Comparison of ENCODE assay signal across 32 cellular contexts in the genomic region with DNA sequence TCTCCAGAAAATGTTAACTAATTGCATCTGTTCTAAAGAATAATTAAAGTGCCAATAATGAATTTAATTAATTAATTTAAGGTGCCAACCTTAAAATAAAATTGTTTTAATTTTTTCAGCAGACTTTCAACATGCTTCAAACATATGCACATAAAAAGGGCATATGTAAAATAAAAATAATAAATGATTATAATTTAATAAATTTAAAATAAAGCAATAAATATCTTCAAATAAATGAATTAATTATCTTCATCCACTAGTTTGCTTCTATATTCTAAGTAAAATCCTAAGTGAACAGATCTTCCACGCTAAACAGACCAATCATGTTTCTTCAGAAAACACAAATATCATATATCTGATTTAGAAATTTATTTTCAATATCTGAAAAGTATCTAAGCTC.
"Had no signal": no experiment of that assay in that cellular context is flagged by ENCODE, and none has a peak within 500 bp of the region (broad histone marks: within the 10 kb centered on the region; RNA-seq: fewer than 3 reads in every experiment).

No MANE protein-coding gene starts in this region.

- H3K36me3 ChIP-seq: adrenal gland, colonic mucosa, esophagus muscularis mucosa, gastrocnemius medialis, heart left ventricle had no signal

- H3K4me3 Mint-ChIP-seq: activated naive CD4-positive, alpha-beta T cell treated with anti-CD3 and anti-CD28 coated beads for 36 hours; activated naive CD4-positive, alpha-beta T cell treated with anti-CD3 and anti-CD28 coated beads, Interleukin-2, amount 50 U/mL, for 24 hours; activated naive CD8-positive, alpha-beta T cell treated with anti-CD3 and anti-CD28 coated beads for 36 hours; activated T-helper 1 cell treated with anti-CD3 and anti-CD28 coated beads, Interleukin-12 subunit alpha, Interleukin-12 subunit beta, Interleukin-2, Interleukin-4 antibody, amounts not matched to agents 30 ng/mL and 10 ng/mL and 1 ng/mL, durations not matched to agents 14 hours and 24 hours and 36 hours; endodermal cell; T-helper 17 cell; T-helper 2 cell treated with Interferon-gamma antibody and Interleukin-4, amounts not matched to agents 5 μg/mL and 100 μg/mL, for 36 hours had no signal

- H3K9me3 Mint-ChIP-seq: activated naive CD4-positive, alpha-beta T cell treated with anti-CD3 and anti-CD28 coated beads for 36 hours; activated T-helper 1 cell treated with anti-CD3 and anti-CD28 coated beads, Interleukin-12 subunit alpha, Interleukin-12 subunit beta, Interleukin-2, Interleukin-4 antibody, amounts not matched to agents 30 ng/mL and 10 ng/mL and 1 ng/mL, durations not matched to agents 14 hours and 24 hours and 36 hours; activated T-helper 2 cell treated with anti-CD3 and anti-CD28 coated beads, Interferon-gamma antibody, Interleukin-2, Interleukin-4, amounts not matched to agents 10 μg/mL and 5 μg/mL and 100 μg/mL, durations not matched to agents 14 hours and 24 hours and 36 hours; endodermal cell; T-helper 2 cell treated with Interferon-gamma antibody and Interleukin-4, amounts not matched to agents 5 μg/mL and 100 μg/mL, for 36 hours had no signal

- H3K9me3 ChIP-seq: adrenal gland, body of pancreas, colonic mucosa, esophagus muscularis mucosa, gastrocnemius medialis, heart left ventricle had no signal

- ATAC-seq: activated CD8-positive, alpha-beta T cell treated with anti-CD3 and anti-CD28 coated beads for 36 hours; activated naive CD8-positive, alpha-beta T cell treated with anti-CD3 and anti-CD28 coated beads, Interleukin-2, amount 50 U/mL, for 24 hours; body of pancreas; foreskin keratinocyte; gastrocnemius medialis; heart left ventricle; T-helper 17 cell had no signal

- H3K27ac ChIP-seq: adrenal gland, body of pancreas, colonic mucosa, esophagus muscularis mucosa, foreskin keratinocyte had no signal

- H3K27ac Mint-ChIP-seq: activated naive CD4-positive, alpha-beta T cell treated with anti-CD3 and anti-CD28 coated beads for 36 hours; activated T-helper 1 cell treated with anti-CD3 and anti-CD28 coated beads, Interleukin-12 subunit alpha, Interleukin-12 subunit beta, Interleukin-2, Interleukin-4 antibody, amounts not matched to agents 30 ng/mL and 10 ng/mL and 1 ng/mL, durations not matched to agents 14 hours and 24 hours and 36 hours; activated T-helper 2 cell treated with anti-CD3 and anti-CD28 coated beads, Interferon-gamma antibody, Interleukin-2, Interleukin-4, amounts not matched to agents 10 μg/mL and 5 μg/mL and 100 μg/mL, durations not matched to agents 14 hours and 24 hours and 36 hours; endodermal cell; T-helper 2 cell treated with Interferon-gamma antibody and Interleukin-4, amounts not matched to agents 5 μg/mL and 100 μg/mL, for 36 hours had no signal

- H3K4me3 ChIP-seq: adrenal gland, body of pancreas, colonic mucosa, esophagus muscularis mucosa, gastrocnemius medialis, heart left ventricle had no signal

- H3K27me3 ChIP-seq: adrenal gland, body of pancreas, colonic mucosa, esophagus muscularis mucosa, foreskin keratinocyte, gastrocnemius medialis, heart left ventricle had no signal

- DNase-seq: activated CD4-positive, alpha-beta T cell treated with anti-CD3 and anti-CD28 coated beads for 48 hours; activated CD4-positive, alpha-beta T cell treated with anti-CD3 and anti-CD28 coated beads, Interleukin-2, amount 50 U/mL, for 1 hour; activated CD4-positive, alpha-beta T cell treated with anti-CD3 and anti-CD28 coated beads, Interleukin-2, amount 50 U/mL, for 48 hours; activated CD8-positive, alpha-beta memory T cell treated with anti-CD3 and anti-CD28 coated beads for 24 hours; activated CD8-positive, alpha-beta T cell treated with anti-CD3 and anti-CD28 coated beads for 36 hours; activated effector memory CD4-positive, alpha-beta T cell treated with anti-CD3 and anti-CD28 coated beads, Interleukin-2, amount 50 U/mL, for 16 hours; activated naive CD4-positive, alpha-beta T cell treated with anti-CD3 and anti-CD28 coated beads for 36 hours; activated naive CD8-positive, alpha-beta T cell treated with anti-CD3 and anti-CD28 coated beads for 36 hours; activated naive CD8-positive, alpha-beta T cell treated with anti-CD3 and anti-CD28 coated beads, Interleukin-2, amount 50 U/mL, for 24 hours; activated T-cell treated with anti-CD3 and anti-CD28 coated beads, Interleukin-2, amount 50 U/mL, for 1 hour; activated T-cell treated with anti-CD3 and anti-CD28 coated beads, Interleukin-2, amount 50 U/mL, for 48 hours; adrenal gland; amygdala; aorta; body of pancreas; caudate nucleus; colonic mucosa; effector CD8-positive, alpha-beta T cell; endodermal cell; erythroblast; foreskin keratinocyte; gastrocnemius medialis; glutamatergic neuron; heart left ventricle; T-helper 1 cell; T-helper 17 cell; T1000 had no signal

- H3K27me3 Mint-ChIP-seq: activated CD8-positive, alpha-beta T cell treated with anti-CD3 and anti-CD28 coated beads for 36 hours; activated naive CD4-positive, alpha-beta T cell treated with anti-CD3 and anti-CD28 coated beads, Interleukin-2, amount 50 U/mL, for 24 hours; activated naive CD8-positive, alpha-beta T cell treated with anti-CD3 and anti-CD28 coated beads for 36 hours; activated naive CD8-positive, alpha-beta T cell treated with anti-CD3 and anti-CD28 coated beads, Interleukin-2, amount 50 U/mL, for 24 hours; T-helper 17 cell had no signal
